9 cellular contexts compared by ENCODE assay signal in the genomic region with DNA sequence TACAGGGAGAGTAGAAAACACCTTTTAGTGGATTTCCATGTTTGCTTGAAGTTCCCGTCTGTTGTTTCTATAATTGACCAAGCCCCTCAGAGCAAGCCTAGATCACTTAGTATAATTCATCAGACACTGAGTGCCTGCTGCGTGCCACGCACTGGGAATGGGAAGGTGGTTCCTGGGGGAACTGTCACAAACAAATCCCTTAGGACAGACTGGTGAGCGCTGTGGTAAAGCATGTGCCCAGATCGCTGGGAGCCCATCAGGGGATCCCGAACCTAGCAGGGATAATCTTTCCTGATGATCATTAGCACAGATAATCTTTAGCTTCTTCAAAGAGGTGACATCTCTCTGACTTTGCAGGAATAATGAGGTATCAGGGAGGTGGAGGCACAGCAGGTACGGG.
"Had no signal": no experiment of that assay in that cellular context is flagged by ENCODE, and none has a peak within 500 bp of the region (broad histone marks: within the 10 kb centered on the region; RNA-seq: fewer than 3 reads in every experiment).

No MANE protein-coding gene starts in this region.

- H3K4me3 ChIP-seq: colonic mucosa, esophagus muscularis mucosa, tibial nerve, vagina had no signal

- H3K4me1 ChIP-seq: colonic mucosa, vagina had no signal

- H3K9me3 Mint-ChIP-seq: activated naive CD4-positive, alpha-beta T cell treated with anti-CD3 and anti-CD28 coated beads for 36 hours; stimulated activated naive B cell treated with anti-CD40 and anti-IgM and Interleukin-4, amounts not matched to agents 10 μg/mL and 1 μg/mL and 100 μg/mL, for 72 hours had no signal

- H3K27ac ChIP-seq: colonic mucosa, esophagus muscularis mucosa, vagina had no signal

- DNase-seq: activated CD8-positive, alpha-beta memory T cell treated with anti-CD3 and anti-CD28 coated beads for 24 hours; stimulated activated CD4-positive, alpha-beta T cell treated with anti-CD3 and anti-CD28 coated beads, Interleukin-4, amount 100 ng/mL, for 1 hour; stimulated activated naive B cell treated with anti-CD40 and anti-IgM and Interleukin-4, amounts not matched to agents 10 μg/mL and 1 μg/mL and 100 μg/mL, for 72 hours; T-helper 17 cell had no signal

- H3K27me3 ChIP-seq: colonic mucosa, esophagus muscularis mucosa, tibial nerve, vagina had no signal

- H3K27ac Mint-ChIP-seq: activated naive CD4-positive, alpha-beta T cell treated with anti-CD3 and anti-CD28 coated beads for 36 hours; stimulated activated naive B cell treated with anti-CD40 and anti-IgM and Interleukin-4, amounts not matched to agents 10 μg/mL and 1 μg/mL and 100 μg/mL, for 72 hours; T-helper 17 cell had no signal

- H3K4me3 Mint-ChIP-seq: activated naive CD4-positive, alpha-beta T cell treated with anti-CD3 and anti-CD28 coated beads for 36 hours; stimulated activated naive B cell treated with anti-CD40 and anti-IgM and Interleukin-4, amounts not matched to agents 10 μg/mL and 1 μg/mL and 100 μg/mL, for 72 hours; T-helper 17 cell had no signal

- H3K27me3 Mint-ChIP-seq: stimulated activated naive B cell treated with anti-CD40 and anti-IgM and Interleukin-4, amounts not matched to agents 10 μg/mL and 1 μg/mL and 100 μg/mL, for 72 hours; T-helper 17 cell had no signal

- H3K9me3 ChIP-seq: colonic mucosa, esophagus muscularis mucosa, tibial nerve, vagina had no signal
